8 cellular contexts compared by ENCODE assay signal in the genomic region with DNA sequence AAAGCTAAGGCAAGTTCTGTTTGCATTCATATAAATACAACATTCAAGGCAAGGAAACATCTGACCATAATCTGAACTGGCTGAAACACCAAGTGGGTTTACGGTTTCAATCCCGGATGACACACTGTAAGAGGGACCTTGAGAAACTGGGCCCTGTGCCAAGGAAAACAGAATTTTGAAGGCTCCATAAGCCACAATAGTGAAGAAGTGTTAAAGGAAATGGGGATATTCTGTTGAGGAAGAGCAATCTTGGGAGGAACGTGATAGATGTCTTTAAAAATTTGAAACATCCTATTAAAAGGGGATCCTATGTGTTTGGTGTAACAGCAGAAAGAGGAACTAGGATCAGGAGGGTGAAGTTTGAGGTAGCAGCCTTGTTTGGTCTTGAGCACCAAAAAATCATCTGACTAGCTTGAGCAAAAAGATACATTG.
DNase-seq lines count a peak whose midpoint lies in the region; ATAC-seq and TF ChIP-seq lines count a peak whose summit lies in the region.

No MANE protein-coding gene starts in this region.

- H3K27me3 Mint-ChIP-seq in memory B cell: no peaks in the 10 kb centered on the region
- peaks cover 34% of the 10 kb centered on the region for H3K27me3 Mint-ChIP-seq in progenitor cell of endocrine pancreas

- H3K27me3 ChIP-seq in heart left ventricle: no peaks in the 10 kb centered on the region
- H3K27me3 ChIP-seq in right atrium auricular region: no peaks in the 10 kb centered on the region

- H3K4me1 ChIP-seq in heart left ventricle: peaks cover 0 to 57% (median 0%) of the 10 kb centered on the region in 12 donors
- peaks cover 0 to 5% of the 10 kb centered on the region in 2 donors for H3K4me1 ChIP-seq in right atrium auricular region

- H3K4me3 ChIP-seq in heart left ventricle (no peak overlapping the region), right atrium auricular region (no peak overlapping the region)

- no peak for TF ChIP-seq POLR2A in heart left ventricle (IDR thresholded peaks at IDR 0.05)

- peak overlapping the region in 1 of 12 donors; percentile 74 for H3K27ac ChIP-seq in heart left ventricle
- H3K27ac ChIP-seq in right atrium auricular region: no peak overlapping the region

- H3K36me3 ChIP-seq in heart left ventricle: no peaks in the 10 kb centered on the region
- H3K36me3 ChIP-seq in right atrium auricular region: no peaks in the 10 kb centered on the region

- H3K9me3 ChIP-seq in heart left ventricle: peaks cover 0 to 9% (median 2%) of the 10 kb centered on the region in 12 donors
- no peaks in the 10 kb centered on the region for H3K9me3 ChIP-seq in right atrium auricular region

- peaks cover 20 to 35% of the 10 kb centered on the region in 2 donors for H3K9me3 Mint-ChIP-seq in activated naive CD4-positive, alpha-beta T cell treated with anti-CD3 and anti-CD28 coated beads, Interleukin-2, amount 50 U/mL, for 72 hours
- H3K9me3 Mint-ChIP-seq in memory B cell (no peaks in the 10 kb centered on the region), progenitor cell of endocrine pancreas (ENCODE audit: low read depth) (no peaks in the 10 kb centered on the region)

- H3K36me3 Mint-ChIP-seq in activated naive CD4-positive, alpha-beta T cell treated with anti-CD3 and anti-CD28 coated beads, Interleukin-2, amount 50 U/mL, for 72 hours: peaks cover 36 to 54% of the 10 kb centered on the region in 2 donors
- H3K36me3 Mint-ChIP-seq in memory B cell: peaks cover 2% of the 10 kb centered on the region
- H3K36me3 Mint-ChIP-seq in progenitor cell of endocrine pancreas (ENCODE audit: insufficient read depth): no peaks in the 10 kb centered on the region

- WGBS in heart left ventricle, 4 donors: 45 to 62% (median 47%) methylated on average over 3 of the region's 3 CpGs

- peak overlapping the region; percentile 67 for H3K4me3 Mint-ChIP-seq in memory B cell
- H3K4me3 Mint-ChIP-seq in progenitor cell of endocrine pancreas (ENCODE audit: low read depth): no peak overlapping the region

- TF ChIP-seq CTCF in heart left ventricle (IDR thresholded peaks at IDR 0.05): no peak
- TF ChIP-seq CTCF in right atrium auricular region (IDR thresholded peaks at IDR 0.05): no peak
- TF ChIP-seq CTCF in progenitor cell of endocrine pancreas (IDR thresholded peaks at IDR 0.05; ENCODE audit: unreplicated experiment): no peak

- intact Hi-C loops in heart left ventricle (cut with DNase I): no loop called here

- ATAC-seq in heart left ventricle (peak in 3 of 4 donors; percentile 51 to 69 (median 61)), HG02571 (IDR thresholded peaks at IDR 0.05; ENCODE audit: unreplicated experiment) (peak; percentile 78), memory B cell (ENCODE audit: low read depth) (peak; percentile 94)
- ATAC-seq in activated naive CD4-positive, alpha-beta T cell treated with anti-CD3 and anti-CD28 coated beads, Interleukin-2, amount 50 U/mL, for 72 hours: peak in 1 of 2 donors; percentile 6

- H3K4me1 Mint-ChIP-seq in memory B cell: peaks cover 38% of the 10 kb centered on the region
- H3K4me1 Mint-ChIP-seq in progenitor cell of endocrine pancreas (ENCODE audit: low read depth): peaks cover 19% of the 10 kb centered on the region

- H3K27ac Mint-ChIP-seq in activated naive CD4-positive, alpha-beta T cell treated with anti-CD3 and anti-CD28 coated beads, Interleukin-2, amount 50 U/mL, for 72 hours: peak overlapping the region; percentile 72 to 97
- H3K27ac Mint-ChIP-seq in memory B cell: peak overlapping the region; percentile 54
- H3K27ac Mint-ChIP-seq in progenitor cell of endocrine pancreas: no peak overlapping the region

- DNase-seq in heart left ventricle (peak in 3 of 5 donors; percentile 36 to 53 (median 40)), right atrium auricular region (ENCODE audit: low spot score) (no peak), MV-4-11 (lab: John Stamatoyannopoulos, UW) (peak; percentile 93), memory B cell (ENCODE audit: low spot score in 2 of 2) (peak in 1 of 2 donors; percentile 22), islet precursor cell (no peak), progenitor cell of endocrine pancreas (ENCODE audit: low spot score, unreplicated experiment) (no peak)
- DNase-seq in activated naive CD4-positive, alpha-beta T cell treated with anti-CD3 and anti-CD28 coated beads, Interleukin-2, amount 50 U/mL, for 72 hours (ENCODE audit: low spot score in 2 of 2): no peak

Comparison
In these comparisons a context has a peak if more than half of its experiments do, and no peak if none do; other contexts are left out.
1. DNase-seq: peak in heart left ventricle (3 of 5) and MV-4-11 (single experiment); none in right atrium auricular region (single experiment), activated naive CD4-positive, alpha-beta T cell treated with anti-CD3 and anti-CD28 coated beads, Interleukin-2, amount 50 U/mL, for 72 hours (0 of 2), islet precursor cell (single experiment) and progenitor cell of endocrine pancreas (single experiment).